In the genomic region with DNA sequence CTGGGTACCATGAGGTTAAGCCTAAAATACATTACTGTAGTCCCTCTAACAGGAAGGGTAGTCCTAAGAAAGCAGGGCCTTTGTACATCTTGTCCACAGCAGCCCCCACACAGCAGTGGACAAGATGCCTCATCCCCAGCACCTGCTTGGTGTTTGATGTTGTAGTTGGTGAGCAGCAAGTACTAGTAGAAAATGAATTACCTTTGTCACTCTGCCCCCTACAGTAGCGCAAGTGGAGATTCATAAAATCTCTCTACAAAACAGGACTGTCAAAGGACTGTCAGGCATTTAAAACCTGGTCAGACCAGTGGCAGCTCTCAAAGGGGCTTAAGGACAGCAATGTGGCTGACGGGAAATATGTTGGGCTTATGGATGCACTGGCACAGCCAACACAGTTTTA, we compare ENCODE assay signal across 13 cellular contexts.
A peak's percentile ranks its signal among the peaks of the same experiment; 100 is the strongest.
DNase-seq lines count a peak whose midpoint lies in the region; ATAC-seq and TF ChIP-seq lines count a peak whose summit lies in the region.
"Had no signal": no experiment of that assay in that cellular context is flagged by ENCODE, and none has a peak within 500 bp of the region (broad histone marks: within the 10 kb centered on the region; RNA-seq: fewer than 3 reads in every experiment).

No MANE protein-coding gene starts in this region.

- H3K27me3 ChIP-seq in right atrium auricular region: peaks cover 15 to 35% of the 10 kb centered on the region in 2 donors

- peak; percentile 56 for DNase-seq in NCI-H1092 treated with DMSO at 0.1 percent for 48 hours (lab: John Stamatoyannopoulos, UW)
- no peak for DNase-seq in NCI-H1092 (lab: John Stamatoyannopoulos, UW)
- peak; percentile 45 for DNase-seq in NCI-H748 treated with DMSO at 0.1 percent for 48 hours (lab: John Stamatoyannopoulos, UW)
- no peak for DNase-seq in choroid plexus epithelial cell (ENCODE audit: low read depth)
- no peak for DNase-seq in osteocyte (ENCODE audit: extremely low spot score, unreplicated experiment)
- no peak for DNase-seq in right atrium auricular region (ENCODE audit: low spot score)
- no peak for DNase-seq in activated CD8-positive, alpha-beta memory T cell treated with anti-CD3 and anti-CD28 coated beads for 24 hours
- DNase-seq: EL, MV-4-11, OCI-M1, sigmoid colon had no signal

- no peak for ATAC-seq in GM21360 (IDR thresholded peaks at IDR 0.05; ENCODE audit: unreplicated experiment)

- no peaks in the 10 kb centered on the region for H3K36me3 Mint-ChIP-seq in osteocyte (ENCODE audit: unreplicated experiment)

- H3K4me3 ChIP-seq in choroid plexus epithelial cell (ENCODE audit: low read depth, low read length) (no peak overlapping the region), right atrium auricular region (no peak overlapping the region)
- H3K4me3 ChIP-seq: sigmoid colon had no signal

- peaks cover 31% of the 10 kb centered on the region for H3K27me3 Mint-ChIP-seq in osteocyte (ENCODE audit: unreplicated experiment)

- no peaks in the 10 kb centered on the region for H3K9me3 Mint-ChIP-seq in osteocyte (ENCODE audit: unreplicated experiment)
- H3K9me3 Mint-ChIP-seq: T-helper 2 cell treated with Interferon-gamma antibody and Interleukin-4, amounts not matched to agents 5 μg/mL and 100 μg/mL, for 36 hours had no signal

- no peaks in the 10 kb centered on the region for H3K9me3 ChIP-seq in right atrium auricular region
- H3K9me3 ChIP-seq: sigmoid colon had no signal

- no peaks in the 10 kb centered on the region for H3K36me3 ChIP-seq in right atrium auricular region
- H3K36me3 ChIP-seq: sigmoid colon had no signal

- H3K4me1 ChIP-seq in right atrium auricular region: peaks cover 0 to 19% of the 10 kb centered on the region in 2 donors

- no peak overlapping the region for H3K27ac Mint-ChIP-seq in osteocyte (ENCODE audit: unreplicated experiment)

- no peak overlapping the region for H3K4me3 Mint-ChIP-seq in osteocyte (ENCODE audit: unreplicated experiment)
- H3K4me3 Mint-ChIP-seq: T-helper 2 cell treated with Interferon-gamma antibody and Interleukin-4, amounts not matched to agents 5 μg/mL and 100 μg/mL, for 36 hours had no signal

- peaks cover 44% of the 10 kb centered on the region for H3K4me1 Mint-ChIP-seq in osteocyte (ENCODE audit: unreplicated experiment)

- H3K27ac ChIP-seq in right atrium auricular region: no peak overlapping the region
- H3K27ac ChIP-seq: sigmoid colon had no signal

- TF ChIP-seq CTCF in choroid plexus epithelial cell (conservative IDR thresholded peaks at IDR 0.05; ENCODE audit: low read depth, low read length): peak; percentile 32
- TF ChIP-seq CTCF in osteocyte (IDR thresholded peaks at IDR 0.05): peak; percentile 27
- no peak for TF ChIP-seq CTCF in right atrium auricular region (IDR thresholded peaks at IDR 0.05)

Comparison
In these comparisons a context has a peak if more than half of its experiments do, and no peak if none do; other contexts are left out.
1. DNase-seq: peak in NCI-H1092 treated with DMSO at 0.1 percent for 48 hours (single experiment) and NCI-H748 treated with DMSO at 0.1 percent for 48 hours (single experiment); none in NCI-H1092 (single experiment), choroid plexus epithelial cell (single experiment), osteocyte (single experiment), right atrium auricular region (single experiment) and activated CD8-positive, alpha-beta memory T cell treated with anti-CD3 and anti-CD28 coated beads for 24 hours (single experiment).
2. CTCF ChIP-seq: peak in choroid plexus epithelial cell (single experiment) and osteocyte (single experiment); none in right atrium auricular region (0 of 2).